In genomic region chr7:35037211-35037525, GRCh38 we compare ENCODE assay signal across 8 cellular contexts. TPM values are rescaled to one million over a fixed set of nuclear protein-coding genes. Genes with fewer than 3 reads are reported as not detected.
A peak's percentile ranks its signal among the peaks of the same experiment; 100 is the strongest.
DNase-seq lines count a peak whose midpoint lies in the region; ATAC-seq and TF ChIP-seq lines count a peak whose summit lies in the region.

DPY19L1 (minus strand) TSS chr7:35037485; CDS start chr7:35037394, 91 bp downstream.

- no peaks in the 10 kb centered on the region for H3K9me3 ChIP-seq in CD4-positive, CD25-positive, alpha-beta regulatory T cell (ENCODE audit: control insufficient read depth in 2 of 2, low read length in 2 of 2)
- no peaks in the 10 kb centered on the region for H3K9me3 ChIP-seq in sigmoid colon

- peaks cover 21 to 31% (median 25%) of the 10 kb centered on the region in 4 donors for H3K4me1 Mint-ChIP-seq in CD4-positive, CD25-positive, alpha-beta regulatory T cell
- H3K4me1 Mint-ChIP-seq in activated CD4-positive, alpha-beta memory T cell treated with anti-CD3 and anti-CD28 coated beads for 36 hours (ENCODE audit: low read depth) = peaks cover 34% of the 10 kb centered on the region

- H3K9me3 Mint-ChIP-seq in CD4-positive, CD25-positive, alpha-beta regulatory T cell = peaks cover 0 to 2% (median 0%) of the 10 kb centered on the region in 7 donors
- no peaks in the 10 kb centered on the region for H3K9me3 Mint-ChIP-seq in activated CD4-positive, alpha-beta memory T cell treated with anti-CD3 and anti-CD28 coated beads for 36 hours

- peaks cover 21% of the 10 kb centered on the region for H3K4me1 ChIP-seq in CD4-positive, CD25-positive, alpha-beta regulatory T cell (ENCODE audit: control insufficient read depth, insufficient read depth, low read length, poor library complexity, severe bottlenecking)
- peaks cover 0 to 24% (median 19%) of the 10 kb centered on the region in 4 donors for H3K4me1 ChIP-seq in sigmoid colon

- H3K4me3 Mint-ChIP-seq in CD4-positive, CD25-positive, alpha-beta regulatory T cell = peak within 1 kb of the TSS; percentile 92 to 98 (median 94)
- peak within 1 kb of the TSS; percentile 85 for H3K4me3 Mint-ChIP-seq in activated CD4-positive, alpha-beta memory T cell treated with anti-CD3 and anti-CD28 coated beads for 36 hours

- intact Hi-C loops in activated CD4-positive, alpha-beta memory T cell treated with anti-CD3 and anti-CD28 coated beads for 36 hours (cut with micrococcal nuclease) = loop anchor here (1.0 to 10.0 kb wide), 10 partner anchors 136 to 1115 kb away; partner anchors contain the start of genes EEPD1, HERPUD2 and SEPTIN7
- intact Hi-C loops in left cardiac atrium (cut with DNase I) = loop anchor here in 1 of 2 donors (10.0 kb wide), 1 partner anchor 212 kb away; no protein-coding TSS in a partner anchor
- intact Hi-C loops in sigmoid colon (cut with DNase I) = loop anchor here (5.0 kb wide), 3 partner anchors 35 to 765 kb away; partner anchors contain the start of gene SEPTIN7

- no peaks in the 10 kb centered on the region for H3K27me3 ChIP-seq in CD4-positive, CD25-positive, alpha-beta regulatory T cell (ENCODE audit: control insufficient read depth, insufficient read depth, low read length)
- H3K27me3 ChIP-seq in H7 (ENCODE audit: control insufficient read depth, insufficient read depth, low read length) (no peaks in the 10 kb centered on the region), sigmoid colon (no peaks in the 10 kb centered on the region)

- H3K27me3 Mint-ChIP-seq in CD4-positive, CD25-positive, alpha-beta regulatory T cell = peaks cover 12% of the 10 kb centered on the region
- H3K27me3 Mint-ChIP-seq in activated CD4-positive, alpha-beta memory T cell treated with anti-CD3 and anti-CD28 coated beads for 36 hours = no peaks in the 10 kb centered on the region

- no peak for DNase-seq in CD4-positive, CD25-positive, alpha-beta regulatory T cell
- DNase-seq in H7 (no peak), left cardiac atrium (no peak), sigmoid colon (no peak), MV-4-11 (lab: John Stamatoyannopoulos, UW) (no peak), NCI-H2196 (lab: John Stamatoyannopoulos, UW; ENCODE audit: unreplicated experiment) (no peak), OCI-M1 (lab: John Stamatoyannopoulos, UW) (no peak)
- no peak for DNase-seq in activated CD4-positive, alpha-beta memory T cell treated with anti-CD3 and anti-CD28 coated beads for 36 hours

- CTCF ChIA-PET in activated CD4-positive, alpha-beta memory T cell treated with anti-CD3 and anti-CD28 coated beads for 36 hours (lab: Charles Lee) = interaction anchor here (1.8 kb wide), 1 partner anchor 39 kb away, joined by 4 read pairs; no protein-coding TSS in a partner anchor

- TF ChIP-seq POLR2A in sigmoid colon (IDR thresholded peaks at IDR 0.05) = no peak

- H3K4me3 ChIP-seq in CD4-positive, CD25-positive, alpha-beta regulatory T cell (ENCODE audit: low read depth, low read length) = peak within 1 kb of the TSS; percentile 72
- peak within 1 kb of the TSS; percentile 80 for H3K4me3 ChIP-seq in H7 (ENCODE audit: insufficient read depth, low read depth, low read length)
- peak within 1 kb of the TSS; percentile 57 to 71 (median 68) for H3K4me3 ChIP-seq in sigmoid colon

- H3K27ac Mint-ChIP-seq in CD4-positive, CD25-positive, alpha-beta regulatory T cell = peak within 1 kb of the TSS; percentile 84 to 88 (median 86)
- peak within 1 kb of the TSS; percentile 90 for H3K27ac Mint-ChIP-seq in activated CD4-positive, alpha-beta memory T cell treated with anti-CD3 and anti-CD28 coated beads for 36 hours

- TF ChIP-seq CTCF in sigmoid colon (IDR thresholded peaks at IDR 0.05) = no peak

- POLR2A ChIA-PET in activated CD4-positive, alpha-beta memory T cell treated with anti-CD3 and anti-CD28 coated beads for 36 hours (lab: Charles Lee) = no interaction called here

- no peak for ATAC-seq in CD4-positive, CD25-positive, alpha-beta regulatory T cell (ENCODE audit: low read depth in 2 of 2)
- no peak for ATAC-seq in left cardiac atrium

- 0 to 1% methylated on average over 48 of the region's 48 CpGs for WGBS in sigmoid colon, 2 donors

- H3K36me3 ChIP-seq in CD4-positive, CD25-positive, alpha-beta regulatory T cell (ENCODE audit: control insufficient read depth, insufficient read depth, low read length) = no peaks in the 10 kb centered on the region
- H3K36me3 ChIP-seq in H7 (replicated peaks; ENCODE audit: control insufficient read depth, insufficient read depth, low read length) (no peaks in the 10 kb centered on the region), sigmoid colon (no peaks in the 10 kb centered on the region)

- TF ChIP-seq EP300 in sigmoid colon (IDR thresholded peaks at IDR 0.05) = no peak

- peak within 1 kb of the TSS; percentile 69 for H3K27ac ChIP-seq in CD4-positive, CD25-positive, alpha-beta regulatory T cell (ENCODE audit: insufficient read depth, low read length, poor library complexity, severe bottlenecking)
- peak within 1 kb of the TSS; percentile 88 to 94 (median 90) for H3K27ac ChIP-seq in sigmoid colon

- H3K36me3 Mint-ChIP-seq in CD4-positive, CD25-positive, alpha-beta regulatory T cell = no peaks in the 10 kb centered on the region
- H3K36me3 Mint-ChIP-seq in activated CD4-positive, alpha-beta memory T cell treated with anti-CD3 and anti-CD28 coated beads for 36 hours = no peaks in the 10 kb centered on the region

RNA-seq across cellular contexts. Expression of gene DPY19L1, which starts in this region (rescaled TPM):
- 8.3 TPM for total RNA-seq in CD4-positive, CD25-positive, alpha-beta regulatory T cell
- 1 to 10 TPM in 2 of 4 donors, under 1 TPM in 2; 0.41 to 1.8 (median 1.0) TPM for polyA plus RNA-seq in CD4-positive, CD25-positive, alpha-beta regulatory T cell
- 13.1 and 17.2 TPM in 2 replicates for total RNA-seq in H7 (2014; rRNA removed; shearing (Covaris generic))
- 10 to 100 TPM; 13.0 to 20.3 TPM for total RNA-seq in activated CD4-positive, alpha-beta memory T cell treated with anti-CD3 and anti-CD28 coated beads for 36 hours
- total RNA-seq in left cardiac atrium = 10 to 100 TPM; 24.8 to 25.9 TPM
- total RNA-seq in sigmoid colon = 10 to 100 TPM; 12.1 to 17.1 (median 13.9) TPM
- 10 to 100 TPM in 1 of 3 donors, 1 to 10 TPM in 2; 1.8 to 10.5 (median 3.5) TPM for polyA plus RNA-seq in sigmoid colon
